ENCODE assay signal across 7 cellular contexts in genomic region chr16:59997706-59998105, GRCh38.
"Had no signal": no experiment of that assay in that cellular context is flagged by ENCODE, and none has a peak within 500 bp of the region (broad histone marks: within the 10 kb centered on the region; RNA-seq: fewer than 3 reads in every experiment).

No MANE protein-coding gene starts in this region.

- ATAC-seq: K562 had no signal

- H3K9ac ChIP-seq: KMS-11 had no signal

- DNase-seq: KBM-7, KG1 had no signal

- H3K27ac Mint-ChIP-seq: IgD-negative memory B cell had no signal

- FAIRE-seq: HTR-8/SVneo, K562 had no signal

- H3K27me3 Mint-ChIP-seq: IgD-negative memory B cell had no signal

- H3K27ac ChIP-seq: HL-60, KMS-11 had no signal

- H3K4me3 Mint-ChIP-seq: IgD-negative memory B cell had no signal

- H3K4me2 ChIP-seq: KMS-11 had no signal

- H3K4me3 ChIP-seq: K562 had no signal

- H3K4me1 Mint-ChIP-seq: IgD-negative memory B cell had no signal
